In genomic region chr5:181188700-181189362, GRCh38 we compare ENCODE assay signal across 8 cellular contexts. TPM values are rescaled to one million over a fixed set of nuclear protein-coding genes. Genes with fewer than 3 reads are reported as not detected.
A peak's percentile ranks its signal among the peaks of the same experiment; 100 is the strongest.
DNase-seq lines count a peak whose midpoint lies in the region; ATAC-seq and TF ChIP-seq lines count a peak whose summit lies in the region.

No MANE protein-coding gene starts in this region.

- H2AFZ ChIP-seq in parathyroid adenoma: peak overlapping the region; percentile 95

- no peak for TF ChIP-seq CTCF in BE2C (IDR thresholded peaks at IDR 0.05; ENCODE audit: low read depth, low read length)
- TF ChIP-seq CTCF in LNCaP clone FGC (IDR thresholded peaks at IDR 0.05; ENCODE audit: control insufficient read depth, extremely low read depth, insufficient read depth): no peak
- no peak for TF ChIP-seq CTCF in gastroesophageal sphincter (IDR thresholded peaks at IDR 0.05)
- no peak for TF ChIP-seq CTCF in parathyroid adenoma (IDR thresholded peaks at IDR 0.05)

- H3K79me2 ChIP-seq in parathyroid adenoma: no peaks in the 10 kb centered on the region

- H3K27me3 ChIP-seq in BE2C: no peaks in the 10 kb centered on the region
- H3K27me3 ChIP-seq in gastroesophageal sphincter: no peaks in the 10 kb centered on the region
- no peaks in the 10 kb centered on the region for H3K27me3 ChIP-seq in parathyroid adenoma (ENCODE audit: control insufficient read depth, insufficient read depth, low read length)

- H3K4me3 ChIP-seq in BE2C (ENCODE audit: low read depth, low read length) (peak overlapping the region; percentile 71), LNCaP clone FGC (ENCODE audit: low read depth, low read length) (peak overlapping the region; percentile 64), gastroesophageal sphincter (peak overlapping the region; percentile 82 to 90), parathyroid adenoma (ENCODE audit: low read depth, low read length) (peak overlapping the region; percentile 63), urinary bladder (ENCODE audit: low read depth, low read length) (peak overlapping the region; percentile 47)

- H3K36me3 ChIP-seq in BE2C (no peaks in the 10 kb centered on the region), gastroesophageal sphincter (no peaks in the 10 kb centered on the region), parathyroid adenoma (ENCODE audit: control insufficient read depth, insufficient read depth, low read length) (no peaks in the 10 kb centered on the region), urinary bladder (ENCODE audit: insufficient read depth) (no peaks in the 10 kb centered on the region)

- H3K4me2 ChIP-seq in parathyroid adenoma (ENCODE audit: low read length): peak overlapping the region; percentile 83

- ATAC-seq in gastroesophageal sphincter (peak; percentile 20), GM18858 (IDR thresholded peaks at IDR 0.05; ENCODE audit: unreplicated experiment) (no peak)

- H3K27ac ChIP-seq in gastroesophageal sphincter (peak overlapping the region; percentile 63 to 96 (median 92)), parathyroid adenoma (peak overlapping the region; percentile 85), urinary bladder (ENCODE audit: low read depth) (no peak overlapping the region)

- H3K4me1 ChIP-seq in BE2C: no peaks in the 10 kb centered on the region
- H3K4me1 ChIP-seq in gastroesophageal sphincter: peaks cover 0 to 63% (median 6%) of the 10 kb centered on the region in 3 donors
- peaks cover 7% of the 10 kb centered on the region for H3K4me1 ChIP-seq in parathyroid adenoma
- H3K4me1 ChIP-seq in urinary bladder (ENCODE audit: insufficient read depth): no peaks in the 10 kb centered on the region

- peak; percentile 72 for DNase-seq in BE2C
- no peak for DNase-seq in LNCaP clone FGC (ENCODE audit: low read depth)
- DNase-seq in activated T-helper 1 cell treated with anti-CD3 and anti-CD28 coated beads, Interleukin-2, amount 50 U/mL, for 16 hours (ENCODE audit: low read depth in 1 of 2, low spot score in 1 of 2): peak; percentile 57 to 64
- DNase-seq in NCI-H1417 (lab: John Stamatoyannopoulos, UW): no peak

- no peak for TF ChIP-seq POLR2A in gastroesophageal sphincter (IDR thresholded peaks at IDR 0.05)

- WGBS in gastroesophageal sphincter (ENCODE audit: low coverage in 1 of 2), 2 donors: 0% methylated on average over 18 to 24 of the region's 35 CpGs
- under 1% methylated on average over 35 of the region's 35 CpGs for WGBS in urinary bladder

- peak overlapping the region; percentile 34 for H3K9ac ChIP-seq in parathyroid adenoma

- H3K9me3 ChIP-seq in BE2C: no peaks in the 10 kb centered on the region
- H3K9me3 ChIP-seq in gastroesophageal sphincter: no peaks in the 10 kb centered on the region
- no peaks in the 10 kb centered on the region for H3K9me3 ChIP-seq in parathyroid adenoma (ENCODE audit: control insufficient read depth, low read length)

- TF ChIP-seq EP300 in gastroesophageal sphincter (IDR thresholded peaks at IDR 0.05): no peak

RNA-seq across cellular contexts. Expression of gene TRIM7, which starts 16.2 kb away (rescaled TPM):
- polyA plus RNA-seq in BE2C (2012; ENCODE audit: insufficient read depth, insufficient read length, low read depth): 3.2 TPM
- total RNA-seq in gastroesophageal sphincter (10 to 100 TPM in 1 of 4 donors, 1 to 10 TPM in 3; 3.0 to 11.0 (median 4.7) TPM), urinary bladder (1.2 TPM)
- polyA plus RNA-seq in urinary bladder: 3.7 TPM

RNA-seq across cellular contexts. Expression of gene TRIM41, which starts 34.2 kb away (rescaled TPM):
- polyA plus RNA-seq in BE2C (2012; ENCODE audit: insufficient read depth, insufficient read length, low read depth): 80.4 TPM
- total RNA-seq in gastroesophageal sphincter (10 to 100 TPM in 3 of 4 donors, 1 to 10 TPM in 1; 9.7 to 17.6 (median 12.1) TPM), urinary bladder (8.8 TPM)
- polyA plus RNA-seq in urinary bladder: 20.6 TPM

RNA-seq across cellular contexts. Expression of gene OR2V2, which starts 41.4 kb away (rescaled TPM):
- polyA plus RNA-seq in BE2C (2012; ENCODE audit: insufficient read depth, insufficient read length, low read depth): not detected
- under 1 TPM in 1 of 4 donors, not detected in 3; 0.08 TPM for total RNA-seq in gastroesophageal sphincter
- total RNA-seq in urinary bladder: not detected
- polyA plus RNA-seq in urinary bladder: not detected

RNA-seq across cellular contexts. Expression of gene RACK1, which starts 54.9 kb away (rescaled TPM):
- polyA plus RNA-seq in BE2C (2012; ENCODE audit: insufficient read depth, insufficient read length, low read depth): 2,500 TPM
- total RNA-seq in gastroesophageal sphincter: 1,000 to 10,000 TPM; 1,300 to 1,812 (median 1,580) TPM
- 2,993 TPM for total RNA-seq in urinary bladder
- polyA plus RNA-seq in urinary bladder: 2,408 TPM

RNA-seq across cellular contexts. Expression of gene OR2V1, which starts 57.9 kb away (rescaled TPM):
- polyA plus RNA-seq in BE2C (2012; ENCODE audit: insufficient read depth, insufficient read length, low read depth): not detected
- under 1 TPM in 1 of 4 donors, not detected in 3; 0.12 TPM for total RNA-seq in gastroesophageal sphincter
- not detected for total RNA-seq in urinary bladder
- polyA plus RNA-seq in urinary bladder: not detected

Comparison
In these comparisons a context has a peak if more than half of its experiments do, and no peak if none do; other contexts are left out.
1. DNase-seq: peak in BE2C (single experiment) and activated T-helper 1 cell treated with anti-CD3 and anti-CD28 coated beads, Interleukin-2, amount 50 U/mL, for 16 hours (2 of 2); none in LNCaP clone FGC (single experiment) and NCI-H1417 (0 of 3).
2. Peak in every context shown above with its lines, with median percentiles within 50 percentile points of each other: H3K4me3 ChIP-seq.